ENCODE assay signal across 37 cellular contexts in the genomic region with DNA sequence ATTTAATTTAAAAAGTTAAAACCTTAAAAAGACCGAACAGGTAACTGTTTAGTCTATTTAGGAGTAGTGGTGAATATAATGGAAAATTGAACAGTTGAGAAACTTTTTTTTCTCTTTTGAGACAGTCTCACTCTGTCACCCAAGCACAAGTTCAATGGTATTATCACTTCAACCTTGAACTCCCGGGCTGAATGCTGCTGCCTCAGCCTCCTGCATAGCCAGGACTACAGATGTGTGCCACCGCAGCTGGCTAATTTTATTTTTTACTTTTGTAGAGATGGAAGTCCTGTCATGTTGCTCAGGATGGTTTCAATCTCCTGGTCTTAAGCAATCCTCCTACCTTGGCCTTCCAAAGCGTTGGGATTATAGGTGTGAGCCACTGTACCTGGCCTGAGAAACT. TPM values are rescaled to one million over a fixed set of nuclear protein-coding genes. Genes with fewer than 3 reads are reported as not detected.
"Had no signal": no experiment of that assay in that cellular context is flagged by ENCODE, and none has a peak within 500 bp of the region (broad histone marks: within the 10 kb centered on the region; RNA-seq: fewer than 3 reads in every experiment).

No MANE protein-coding gene starts in this region.

- DNase-seq: activated B cell treated with CpG ODN at 0.5 μM for 24 hours; activated CD4-positive, alpha-beta memory T cell treated with anti-CD3 and anti-CD28 coated beads for 36 hours; activated CD4-positive, alpha-beta T cell treated with anti-CD3 and anti-CD28 coated beads for 4 hours; activated CD4-positive, alpha-beta T cell treated with anti-CD3 and anti-CD28 coated beads, Interleukin-2, amount 10 ng/mL, durations not matched to agents 24 days and 14 days; activated CD4-positive, alpha-beta T cell treated with anti-CD3 and anti-CD28 coated beads, Interleukin-2, amount 50 U/mL, for 1 hour; activated CD4-positive, alpha-beta T cell treated with anti-CD3 and anti-CD28 coated beads, Interleukin-2, amount 50 U/mL, for 4 hours; activated CD4-positive, CD25-positive, alpha-beta regulatory T cell treated with anti-CD3 and anti-CD28 coated beads, Interleukin-2, amount 50 U/mL, for 72 hours; activated CD8-positive, alpha-beta memory T cell treated with anti-CD3 and anti-CD28 coated beads, Interleukin-2, amount 50 U/mL, for 4 hours; activated CD8-positive, alpha-beta T cell treated with anti-CD3 and anti-CD28 coated beads for 36 hours; activated effector memory CD4-positive, alpha-beta T cell treated with anti-CD3 and anti-CD28 coated beads, Interleukin-2, amount 50 U/mL, for 16 hours; activated gamma-delta T cell treated with Interleukin-2 at 50 U/mL for 16 hours; activated naive CD4-positive, alpha-beta T cell; activated naive CD4-positive, alpha-beta T cell treated with anti-CD3 and anti-CD28 coated beads for 36 hours; activated naive CD4-positive, alpha-beta T cell treated with anti-CD3 and anti-CD28 coated beads, Interleukin-2, amount 50 U/mL, for 16 hours; activated naive CD8-positive, alpha-beta T cell treated with anti-CD3 and anti-CD28 coated beads for 36 hours; activated T-cell treated with anti-CD3 and anti-CD28 coated beads for 4 hours; activated T-cell treated with anti-CD3 and anti-CD28 coated beads, Interleukin-2, amount 50 U/mL, for 1 hour; activated T-cell treated with anti-CD3 and anti-CD28 coated beads, Interleukin-2, amount 50 U/mL, for 4 hours; activated T-cell treated with anti-CD3 and anti-CD28 coated beads, Interleukin-2, amount 50 U/mL, for 72 hours; amygdala; anterior cingulate cortex; caudate nucleus; T-helper 1 cell; T-helper 2 cell; T-helper 9 cell had no signal

- ATAC-seq: activated CD8-positive, alpha-beta T cell treated with anti-CD3 and anti-CD28 coated beads for 36 hours; activated naive CD4-positive, alpha-beta T cell treated with anti-CD3 and anti-CD28 coated beads, Interleukin-2, amount 50 U/mL, for 72 hours; activated T-cell treated with anti-CD3 and anti-CD28 coated beads, Interleukin-2, amount 50 U/mL, for 4 hours; activated T-cell treated with anti-CD3 and anti-CD28 coated beads, Interleukin-2, amount 50 U/mL, for 72 hours; activated T-helper 17 cell treated with anti-CD3 and anti-CD28 coated beads, Interleukin-2, amount 50 U/mL, for 72 hours had no signal

- H3K9me3 Mint-ChIP-seq: activated B cell treated with CpG ODN at 0.5 μM for 24 hours; activated T-helper 17 cell treated with anti-CD3 and anti-CD28 coated beads, Interleukin-2, amount 50 U/mL, for 72 hours had no signal

- H3K27ac ChIP-seq: ascending aorta, cardiac muscle cell, VCaP had no signal

- H3K4me3 ChIP-seq: ascending aorta, cardiac muscle cell had no signal

- H3K4me1 Mint-ChIP-seq: activated B cell treated with CpG ODN at 0.5 μM for 24 hours; activated T-helper 17 cell treated with anti-CD3 and anti-CD28 coated beads, Interleukin-2, amount 50 U/mL, for 72 hours; brain had no signal

- H3K27ac Mint-ChIP-seq: activated B cell treated with CpG ODN at 0.5 μM for 24 hours; activated CD4-positive, alpha-beta memory T cell treated with anti-CD3 and anti-CD28 coated beads for 36 hours; activated CD4-positive, alpha-beta T cell treated with anti-CD3 and anti-CD28 coated beads, Interleukin-2, amount 10 ng/mL, durations not matched to agents 24 days and 14 days; activated CD8-positive, alpha-beta T cell treated with anti-CD3 and anti-CD28 coated beads for 36 hours; activated naive CD4-positive, alpha-beta T cell treated with anti-CD3 and anti-CD28 coated beads for 36 hours; activated naive CD4-positive, alpha-beta T cell treated with anti-CD3 and anti-CD28 coated beads, Interleukin-2, amount 50 U/mL, for 72 hours; activated naive CD8-positive, alpha-beta T cell treated with anti-CD3 and anti-CD28 coated beads for 36 hours; activated T-cell treated with anti-CD3 and anti-CD28 coated beads, Interleukin-2, amount 50 U/mL, for 72 hours; activated T-helper 1 cell treated with anti-CD3 and anti-CD28 coated beads, Interleukin-12 subunit alpha, Interleukin-12 subunit beta, Interleukin-2, Interleukin-4 antibody, amounts not matched to agents 30 ng/mL and 10 ng/mL and 1 ng/mL, durations not matched to agents 14 hours and 24 hours and 36 hours; activated T-helper 17 cell treated with anti-CD3 and anti-CD28 coated beads, Interleukin-2, amount 50 U/mL, for 72 hours; brain; T-helper 1 cell treated with Interleukin-12 subunit alpha and Interleukin-12 subunit beta and Interleukin-4 antibody, amounts not matched to agents 30 μg/mL and 1 μg/mL, for 36 hours; T-helper 2 cell treated with Interferon-gamma antibody and Interleukin-4, amounts not matched to agents 5 μg/mL and 100 μg/mL, for 36 hours had no signal

- H3K4me3 Mint-ChIP-seq: activated B cell treated with CpG ODN at 0.5 μM for 24 hours; activated CD4-positive, alpha-beta memory T cell treated with anti-CD3 and anti-CD28 coated beads for 36 hours; activated CD4-positive, alpha-beta T cell treated with anti-CD3 and anti-CD28 coated beads, Interleukin-2, amount 10 ng/mL, durations not matched to agents 24 days and 14 days; activated CD8-positive, alpha-beta T cell treated with anti-CD3 and anti-CD28 coated beads for 36 hours; activated naive CD4-positive, alpha-beta T cell treated with anti-CD3 and anti-CD28 coated beads for 36 hours; activated naive CD8-positive, alpha-beta T cell treated with anti-CD3 and anti-CD28 coated beads for 36 hours; activated T-cell treated with anti-CD3 and anti-CD28 coated beads, Interleukin-2, amount 50 U/mL, for 4 hours; activated T-cell treated with anti-CD3 and anti-CD28 coated beads, Interleukin-2, amount 50 U/mL, for 72 hours; activated T-helper 1 cell treated with anti-CD3 and anti-CD28 coated beads, Interleukin-12 subunit alpha, Interleukin-12 subunit beta, Interleukin-2, Interleukin-4 antibody, amounts not matched to agents 30 ng/mL and 10 ng/mL and 1 ng/mL, durations not matched to agents 14 hours and 24 hours and 36 hours; activated T-helper 17 cell treated with anti-CD3 and anti-CD28 coated beads, Interleukin-2, amount 50 U/mL, for 72 hours; brain; T-helper 1 cell treated with Interleukin-12 subunit alpha and Interleukin-12 subunit beta and Interleukin-4 antibody, amounts not matched to agents 30 μg/mL and 1 μg/mL, for 36 hours; T-helper 2 cell treated with Interferon-gamma antibody and Interleukin-4, amounts not matched to agents 5 μg/mL and 100 μg/mL, for 36 hours had no signal

- H3K36me3 ChIP-seq: ascending aorta, cardiac muscle cell had no signal

- H3K9me3 ChIP-seq: ascending aorta had no signal

- H3K27me3 ChIP-seq: ascending aorta, cardiac muscle cell had no signal

- H3K36me3 Mint-ChIP-seq: activated naive CD8-positive, alpha-beta T cell treated with anti-CD3 and anti-CD28 coated beads for 36 hours; brain had no signal

- FAIRE-seq: bronchial epithelial cell, TTC549 had no signal

- H3K4me1 ChIP-seq: ascending aorta had no signal

- H3K27me3 Mint-ChIP-seq: activated B cell treated with CpG ODN at 0.5 μM for 24 hours; activated CD4-positive, alpha-beta T cell treated with anti-CD3 and anti-CD28 coated beads, Interleukin-2, amount 10 ng/mL, durations not matched to agents 24 days and 14 days; activated CD8-positive, alpha-beta T cell treated with anti-CD3 and anti-CD28 coated beads for 36 hours; activated naive CD8-positive, alpha-beta T cell treated with anti-CD3 and anti-CD28 coated beads for 36 hours; activated T-helper 17 cell treated with anti-CD3 and anti-CD28 coated beads, Interleukin-2, amount 50 U/mL, for 72 hours; brain had no signal

RNA-seq across cellular contexts. Expression of a gene that starts 33.6 kb away (rescaled TPM):
- total RNA-seq: activated B cell treated with CpG ODN at 0.5 μM for 24 hours; activated CD4-positive, alpha-beta memory T cell treated with anti-CD3 and anti-CD28 coated beads for 36 hours; activated CD4-positive, alpha-beta T cell treated with anti-CD3 and anti-CD28 coated beads, Interleukin-2, amount 10 ng/mL, durations not matched to agents 24 days and 14 days; activated naive CD4-positive, alpha-beta T cell treated with anti-CD3 and anti-CD28 coated beads, Interleukin-2, amount 50 U/mL, for 72 hours; activated T-helper 1 cell treated with anti-CD3 and anti-CD28 coated beads, Interleukin-12 subunit alpha, Interleukin-12 subunit beta, Interleukin-2, Interleukin-4 antibody, amounts not matched to agents 30 ng/mL and 10 ng/mL and 1 ng/mL, durations not matched to agents 14 hours and 24 hours and 36 hours; activated T-helper 17 cell treated with anti-CD3 and anti-CD28 coated beads, Interleukin-2, amount 50 U/mL, for 72 hours; ascending aorta; bronchial epithelial cell; cardiac muscle cell; cerebellum had no signal
